In genomic region chr9:128881884-128882676, GRCh38 we compare ENCODE assay signal across 8 cellular contexts. TPM values are rescaled to one million over a fixed set of nuclear protein-coding genes. Genes with fewer than 3 reads are reported as not detected.
DNase-seq lines count a peak whose midpoint lies in the region; ATAC-seq and TF ChIP-seq lines count a peak whose summit lies in the region.

KYAT1 (minus strand) TSS chr9:128881950; CDS start chr9:128845405, 36,545 bp downstream.
LRRC8A (plus strand) TSS chr9:128882133; CDS start chr9:128907165, 25,032 bp downstream.

- H3K9ac ChIP-seq in iPS-18a (ENCODE audit: low read length) (peak within 1 kb of the TSS; percentile 80), skeletal muscle satellite cell (ENCODE audit: low read depth, low read length) (peak within 1 kb of the TSS; percentile 87)

- peaks cover 9% of the 10 kb centered on the region for H3K4me1 ChIP-seq in iPS-18a (ENCODE audit: control insufficient read depth, low read depth, low read length)
- peaks cover 41% of the 10 kb centered on the region for H3K4me1 ChIP-seq in skeletal muscle satellite cell (ENCODE audit: control insufficient read depth, insufficient read depth, low read length)

- POLR2A ChIA-PET in AG04450 (lab: Yijun Ruan, JAX): interaction anchor here (0.6 to 1.6 kb wide), 5 partner anchors 10 to 331 kb away, joined by 3 to 5 read pairs (median 4); no protein-coding TSS in a partner anchor

- in situ Hi-C loops in T47D (cut with HindIII; ENCODE audit: low pct_unique_long_range_greater_than_20kb, low sequenced_read_pairs): no loop called here

- DNase-seq in AG04450 (ENCODE audit: low read depth, low spot score): peak; percentile 79
- peak; percentile 90 for DNase-seq in NCI-H2196 treated with DMSO at 0.1 percent for 48 hours (lab: John Stamatoyannopoulos, UW; ENCODE audit: unreplicated experiment)
- peak; percentile 97 to 99 for DNase-seq in T47D (ENCODE audit: low read depth in 1 of 2, low spot score in 1 of 2)

- CTCF ChIA-PET in AG04450 (lab: Charles Lee): interaction anchor here (0.6 to 1.3 kb wide), 3 partner anchors 46 to 66 kb away, joined by 4 to 6 read pairs (median 5); no protein-coding TSS in a partner anchor

- H3K27me3 ChIP-seq in AG04450 (ENCODE audit: control insufficient read depth, insufficient read depth, low read length) (no peaks in the 10 kb centered on the region), iPS-18a (ENCODE audit: control insufficient read depth, insufficient read depth, low read length) (no peaks in the 10 kb centered on the region), skeletal muscle satellite cell (ENCODE audit: control insufficient read depth, insufficient read depth, low read length) (no peaks in the 10 kb centered on the region)

- peak within 1 kb of the TSS; percentile 96 for H3K4me3 ChIP-seq in AG04450 (ENCODE audit: low read depth, low read length)
- peak within 1 kb of the TSS; percentile 79 for H3K4me3 ChIP-seq in iPS-18a (ENCODE audit: low read length)
- H3K4me3 ChIP-seq in skeletal muscle satellite cell (ENCODE audit: low read length): peak within 1 kb of the TSS; percentile 96

- TF ChIP-seq CTCF in AG04450 (IDR thresholded peaks at IDR 0.05; ENCODE audit: low read depth, low read length) (no peak), VCaP (conservative IDR thresholded peaks at IDR 0.05) (peak; percentile 27)

- H3K4me2 ChIP-seq in skeletal muscle satellite cell (ENCODE audit: low read length): peak within 1 kb of the TSS; percentile 92

- ATAC-seq in GM18907 (IDR thresholded peaks at IDR 0.05; ENCODE audit: unreplicated experiment) (peak; percentile 85), HG03139 (IDR thresholded peaks at IDR 0.05; ENCODE audit: unreplicated experiment) (peak; percentile 85)

- H3K9me3 ChIP-seq in AG04450 (ENCODE audit: control insufficient read depth, insufficient read depth, low read length): no peaks in the 10 kb centered on the region
- no peaks in the 10 kb centered on the region for H3K9me3 ChIP-seq in iPS-18a (ENCODE audit: control insufficient read depth, low read depth, low read length)
- no peaks in the 10 kb centered on the region for H3K9me3 ChIP-seq in skeletal muscle satellite cell (replicated peaks; ENCODE audit: low read length)

- H3K27ac ChIP-seq in AG04450 (ENCODE audit: low read depth, low read length) (peak within 1 kb of the TSS; percentile 70), VCaP (peak within 1 kb of the TSS; percentile 91), iPS-18a (ENCODE audit: low read length) (peak within 1 kb of the TSS; percentile 17)

- peaks cover 27% of the 10 kb centered on the region for H3K36me3 ChIP-seq in iPS-18a (ENCODE audit: control insufficient read depth, low read depth, low read length)
- peaks cover 27% of the 10 kb centered on the region for H3K36me3 ChIP-seq in skeletal muscle satellite cell (ENCODE audit: insufficient read depth, low read length)

RNA-seq across cellular contexts. Expression of gene KYAT1, which starts in this region (rescaled TPM):
- 5.2 and 7.0 TPM in 2 replicates for polyA plus RNA-seq in AG04450 (2011; rRNA removed)
- polyA minus RNA-seq in AG04450 (2011; rRNA and poly(A)+ RNA removed): 3.1 and 6.4 TPM in 2 replicates
- total RNA-seq in skeletal muscle satellite cell (2012; rRNA removed): 6.1 and 8.3 TPM in 2 replicates

RNA-seq across cellular contexts. Expression of gene LRRC8A, which starts in this region (rescaled TPM):
- 25.3 and 31.7 TPM in 2 replicates for polyA plus RNA-seq in AG04450 (2011; rRNA removed)
- polyA minus RNA-seq in AG04450 (2011; rRNA and poly(A)+ RNA removed): 33.8 and 45.7 TPM in 2 replicates
- total RNA-seq in skeletal muscle satellite cell (2012; rRNA removed): 30.2 and 36.7 TPM in 2 replicates

Comparison
In these comparisons a context has a peak if more than half of its experiments do, and no peak if none do; other contexts are left out.
1. Peak in every context shown above with its lines: DNase-seq, ATAC-seq, H3K4me3 ChIP-seq and H3K27ac ChIP-seq.
2. H3K27ac ChIP-seq: peak in every context shown above with its lines; median percentile 91 in VCaP; 70 in AG04450; 17 in iPS-18a.